ENCODE assay signal across 8 cellular contexts in the genomic region with DNA sequence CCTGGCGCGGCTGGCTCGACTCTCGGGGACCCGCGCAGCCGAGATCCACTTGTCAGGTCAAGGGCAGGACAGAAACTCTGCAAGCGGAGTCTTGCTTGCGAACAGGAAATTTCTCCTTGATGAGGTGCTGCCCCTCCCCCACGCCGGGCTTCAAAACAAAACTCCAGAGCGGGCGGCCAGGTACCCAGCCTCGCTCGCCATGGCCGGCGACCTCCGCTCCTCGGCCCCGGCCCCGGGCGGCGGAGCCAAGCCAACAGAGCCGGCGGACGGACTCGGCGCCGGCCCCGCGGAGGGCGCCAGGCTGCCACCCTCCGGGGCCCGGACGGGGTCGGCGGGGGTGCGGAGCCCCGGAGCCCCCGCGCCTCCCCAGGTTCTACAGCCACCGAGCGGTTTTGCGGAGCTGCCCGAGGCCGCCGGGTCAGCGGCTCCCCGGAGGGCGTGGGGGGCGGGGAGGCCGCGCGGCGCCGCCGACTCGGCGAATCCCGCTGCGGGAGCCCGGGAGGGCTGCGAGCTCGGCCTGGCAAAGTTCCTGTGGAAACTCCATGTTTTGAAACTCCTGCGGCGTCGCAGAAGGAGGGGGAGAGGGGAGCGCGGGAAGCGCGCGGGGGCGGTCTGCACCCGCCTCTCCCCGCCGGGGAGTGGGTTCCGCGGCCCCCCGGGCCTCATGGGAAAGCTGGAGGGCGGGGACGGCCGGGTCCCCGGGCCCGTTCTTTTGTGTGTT. TPM values are rescaled to one million over a fixed set of nuclear protein-coding genes. Genes with fewer than 3 reads are reported as not detected.
DNase-seq lines count a peak whose midpoint lies in the region; ATAC-seq and TF ChIP-seq lines count a peak whose summit lies in the region.

No MANE protein-coding gene starts in this region.

- no peaks in the 10 kb centered on the region for H3K9me2 ChIP-seq in DOHH2 (replicated peaks; ENCODE audit: control insufficient read depth, low read length)

- H3K9me3 ChIP-seq in DOHH2 (ENCODE audit: control insufficient read depth, insufficient read depth, low read length), result no peaks in the 10 kb centered on the region

- intact Hi-C loops in left ventricle myocardium superior (cut with micrococcal nuclease), result no loop called here

- peaks cover 5% of the 10 kb centered on the region for H3F3A ChIP-seq in DOHH2 (ENCODE audit: control insufficient read depth, insufficient read depth)

- H3K4me1 Mint-ChIP-seq in WTC11, result peaks cover 19% of the 10 kb centered on the region

- TF ChIP-seq RAD21 in Ishikawa (IDR thresholded peaks at IDR 0.05; ENCODE audit: low read depth), result no peak

- CTCF ChIA-PET in WTC11 (lab: Charles Lee), result interaction anchor here (1.2 kb wide), 1 partner anchor 33 kb away, joined by 3 read pairs; no protein-coding TSS in a partner anchor

- H3K9me3 Mint-ChIP-seq in WTC11, result no peaks in the 10 kb centered on the region

- DNase-seq in WTC11 (ENCODE audit: low spot score) (peak; percentile 58), left ventricle myocardium superior (peak; percentile 77), renal cortical epithelial cell (ENCODE audit: low read depth) (peak; percentile 38)

- peak overlapping the region; percentile 63 for H3K4me3 Mint-ChIP-seq in WTC11

- no peak overlapping the region for H3K27ac Mint-ChIP-seq in WTC11

- H3K4me1 ChIP-seq in DOHH2 (ENCODE audit: control insufficient read depth, low read length), result peaks cover 31% of the 10 kb centered on the region

- H3K36me3 ChIP-seq in DOHH2 (ENCODE audit: control insufficient read depth, low read length), result no peaks in the 10 kb centered on the region

- TF ChIP-seq CTCF in DOHH2 (IDR thresholded peaks at IDR 0.05; ENCODE audit: low read depth, low read length, poor library complexity, severe bottlenecking) (no peak), WTC11 (IDR thresholded peaks at IDR 0.05) (no peak)

- H3K27ac ChIP-seq in DOHH2 (ENCODE audit: low read depth, low read length), result no peak overlapping the region

- peaks cover 6% of the 10 kb centered on the region for H3K27me3 ChIP-seq in DOHH2 (ENCODE audit: control insufficient read depth, low read length)

- peak overlapping the region; percentile 79 for H3K4me3 ChIP-seq in DOHH2 (ENCODE audit: low read length)

- H3K27me3 Mint-ChIP-seq in WTC11 (ENCODE audit: low read depth), result peaks cover 19% of the 10 kb centered on the region

- ATAC-seq in WTC11, result no peak
- peak; percentile 3 for ATAC-seq in left ventricle myocardium superior
- ATAC-seq in HG02981 (IDR thresholded peaks at IDR 0.05; ENCODE audit: unreplicated experiment), result no peak
- no peak for ATAC-seq in HG03442 (IDR thresholded peaks at IDR 0.05; ENCODE audit: unreplicated experiment)
- no peak for ATAC-seq in GM21367 (IDR thresholded peaks at IDR 0.05; ENCODE audit: unreplicated experiment)

- POLR2A ChIA-PET in WTC11 (lab: Charles Lee), result interaction anchor here (0.7 to 2.3 kb wide), 4 partner anchors 11 to 47 kb away, joined by 3 to 7 read pairs (median 5); a partner anchor contains a TSS

- peak overlapping the region; percentile 85 for H3K4me2 ChIP-seq in DOHH2 (ENCODE audit: low read length)

- H3K36me3 Mint-ChIP-seq in WTC11, result no peaks in the 10 kb centered on the region

- H4K20me1 ChIP-seq in DOHH2 (ENCODE audit: control insufficient read depth, insufficient read depth, low read depth, low read length), result no peaks in the 10 kb centered on the region

- peaks cover 9% of the 10 kb centered on the region for H3K79me2 ChIP-seq in DOHH2 (ENCODE audit: control insufficient read depth, low read length)

- TF ChIP-seq EP300 in Ishikawa (IDR thresholded peaks at IDR 0.05; ENCODE audit: borderline replicate concordance), result no peak

TF ChIP-seq in Ishikawa, 13 proteins besides CTCF, POLR2A, EP300 and RAD21:
- TF ChIP-seq CREB1 (IDR thresholded peaks at IDR 0.05; ENCODE audit: low read depth) (no peak), EGR1 (IDR thresholded peaks at IDR 0.05) (peak; percentile 63; the same call in 1 of the 2 replicates)
TF ChIP-seq in Ishikawa: peak in this region for 1.

TF ChIP-seq in WTC11, 78 proteins besides CTCF, POLR2A, EP300 and RAD21:
- TF ChIP-seq, protein P1, sequence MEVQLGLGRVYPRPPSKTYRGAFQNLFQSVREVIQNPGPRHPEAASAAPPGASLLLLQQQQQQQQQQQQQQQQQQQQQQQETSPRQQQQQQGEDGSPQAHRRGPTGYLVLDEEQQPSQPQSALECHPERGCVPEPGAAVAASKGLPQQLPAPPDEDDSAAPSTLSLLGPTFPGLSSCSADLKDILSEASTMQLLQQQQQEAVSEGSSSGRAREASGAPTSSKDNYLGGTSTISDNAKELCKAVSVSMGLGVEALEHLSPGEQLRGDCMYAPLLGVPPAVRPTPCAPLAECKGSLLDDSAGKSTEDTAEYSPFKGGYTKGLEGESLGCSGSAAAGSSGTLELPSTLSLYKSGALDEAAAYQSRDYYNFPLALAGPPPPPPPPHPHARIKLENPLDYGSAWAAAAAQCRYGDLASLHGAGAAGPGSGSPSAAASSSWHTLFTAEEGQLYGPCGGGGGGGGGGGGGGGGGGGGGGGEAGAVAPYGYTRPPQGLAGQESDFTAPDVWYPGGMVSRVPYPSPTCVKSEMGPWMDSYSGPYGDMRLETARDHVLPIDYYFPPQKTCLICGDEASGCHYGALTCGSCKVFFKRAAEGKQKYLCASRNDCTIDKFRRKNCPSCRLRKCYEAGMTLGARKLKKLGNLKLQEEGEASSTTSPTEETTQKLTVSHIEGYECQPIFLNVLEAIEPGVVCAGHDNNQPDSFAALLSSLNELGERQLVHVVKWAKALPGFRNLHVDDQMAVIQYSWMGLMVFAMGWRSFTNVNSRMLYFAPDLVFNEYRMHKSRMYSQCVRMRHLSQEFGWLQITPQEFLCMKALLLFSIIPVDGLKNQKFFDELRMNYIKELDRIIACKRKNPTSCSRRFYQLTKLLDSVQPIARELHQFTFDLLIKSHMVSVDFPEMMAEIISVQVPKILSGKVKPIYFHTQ (CRISPR knock-in tag; IDR thresholded peaks at IDR 0.05), result no peak
- TF ChIP-seq EMX1 (CRISPR knock-in tag; IDR thresholded peaks at IDR 0.05) (no peak), NFE2L1 (CRISPR knock-in tag; IDR thresholded peaks at IDR 0.05) (no peak), ZNF423 (CRISPR knock-in tag; IDR thresholded peaks at IDR 0.05) (peak; percentile 81), ZNF416 (CRISPR knock-in tag; IDR thresholded peaks at IDR 0.05) (no peak)
- TF ChIP-seq, protein P2, sequence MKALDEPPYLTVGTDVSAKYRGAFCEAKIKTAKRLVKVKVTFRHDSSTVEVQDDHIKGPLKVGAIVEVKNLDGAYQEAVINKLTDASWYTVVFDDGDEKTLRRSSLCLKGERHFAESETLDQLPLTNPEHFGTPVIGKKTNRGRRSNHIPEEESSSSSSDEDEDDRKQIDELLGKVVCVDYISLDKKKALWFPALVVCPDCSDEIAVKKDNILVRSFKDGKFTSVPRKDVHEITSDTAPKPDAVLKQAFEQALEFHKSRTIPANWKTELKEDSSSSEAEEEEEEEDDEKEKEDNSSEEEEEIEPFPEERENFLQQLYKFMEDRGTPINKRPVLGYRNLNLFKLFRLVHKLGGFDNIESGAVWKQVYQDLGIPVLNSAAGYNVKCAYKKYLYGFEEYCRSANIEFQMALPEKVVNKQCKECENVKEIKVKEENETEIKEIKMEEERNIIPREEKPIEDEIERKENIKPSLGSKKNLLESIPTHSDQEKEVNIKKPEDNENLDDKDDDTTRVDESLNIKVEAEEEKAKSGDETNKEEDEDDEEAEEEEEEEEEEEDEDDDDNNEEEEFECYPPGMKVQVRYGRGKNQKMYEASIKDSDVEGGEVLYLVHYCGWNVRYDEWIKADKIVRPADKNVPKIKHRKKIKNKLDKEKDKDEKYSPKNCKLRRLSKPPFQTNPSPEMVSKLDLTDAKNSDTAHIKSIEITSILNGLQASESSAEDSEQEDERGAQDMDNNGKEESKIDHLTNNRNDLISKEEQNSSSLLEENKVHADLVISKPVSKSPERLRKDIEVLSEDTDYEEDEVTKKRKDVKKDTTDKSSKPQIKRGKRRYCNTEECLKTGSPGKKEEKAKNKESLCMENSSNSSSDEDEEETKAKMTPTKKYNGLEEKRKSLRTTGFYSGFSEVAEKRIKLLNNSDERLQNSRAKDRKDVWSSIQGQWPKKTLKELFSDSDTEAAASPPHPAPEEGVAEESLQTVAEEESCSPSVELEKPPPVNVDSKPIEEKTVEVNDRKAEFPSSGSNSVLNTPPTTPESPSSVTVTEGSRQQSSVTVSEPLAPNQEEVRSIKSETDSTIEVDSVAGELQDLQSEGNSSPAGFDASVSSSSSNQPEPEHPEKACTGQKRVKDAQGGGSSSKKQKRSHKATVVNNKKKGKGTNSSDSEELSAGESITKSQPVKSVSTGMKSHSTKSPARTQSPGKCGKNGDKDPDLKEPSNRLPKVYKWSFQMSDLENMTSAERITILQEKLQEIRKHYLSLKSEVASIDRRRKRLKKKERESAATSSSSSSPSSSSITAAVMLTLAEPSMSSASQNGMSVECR (CRISPR knock-in tag; IDR thresholded peaks at IDR 0.05; ENCODE audit: borderline replicate concordance), result no peak

RNA-seq across cellular contexts. Expression of a gene that starts 11.7 kb away (rescaled TPM):
- total RNA-seq in WTC11 (2021), result 41.1 to 44.5 TPM (median 43.1 TPM) in 3 replicates
- 16.4 TPM for total RNA-seq in left ventricle myocardium superior
- 13.4 and 39.4 TPM in 2 replicates for total RNA-seq in renal cortical epithelial cell
